Comparison of ENCODE assay signal across 8 cellular contexts in the genomic region with DNA sequence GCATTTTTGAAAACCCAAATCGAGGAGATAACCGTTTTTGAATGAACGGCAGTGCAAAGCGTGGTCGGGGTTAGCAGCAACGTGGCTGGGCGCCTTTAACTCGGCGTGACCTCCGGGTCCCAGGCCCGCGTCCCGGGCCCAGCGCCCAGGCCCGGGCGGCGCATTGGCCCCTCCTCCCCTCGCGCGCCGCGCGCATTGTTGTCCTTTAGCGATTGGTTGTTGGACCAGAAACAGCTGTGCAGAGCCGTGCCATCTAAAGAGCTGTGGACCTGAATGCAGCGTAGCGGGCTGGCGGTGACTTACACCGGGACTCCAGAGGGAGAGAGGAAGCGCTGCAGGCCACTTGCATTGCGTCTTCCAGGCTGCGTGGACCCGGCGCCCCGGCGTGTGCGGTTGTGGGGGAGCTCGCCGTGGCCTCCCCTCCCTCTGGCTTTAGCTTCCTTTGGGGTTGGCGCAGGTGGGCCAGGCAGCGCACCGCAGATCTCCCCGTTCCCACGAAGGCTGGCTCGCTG. TPM values are rescaled to one million over a fixed set of nuclear protein-coding genes. Genes with fewer than 3 reads are reported as not detected.
DNase-seq lines count a peak whose midpoint lies in the region; TF ChIP-seq lines count a peak whose summit lies in the region.

A gene with protein sequence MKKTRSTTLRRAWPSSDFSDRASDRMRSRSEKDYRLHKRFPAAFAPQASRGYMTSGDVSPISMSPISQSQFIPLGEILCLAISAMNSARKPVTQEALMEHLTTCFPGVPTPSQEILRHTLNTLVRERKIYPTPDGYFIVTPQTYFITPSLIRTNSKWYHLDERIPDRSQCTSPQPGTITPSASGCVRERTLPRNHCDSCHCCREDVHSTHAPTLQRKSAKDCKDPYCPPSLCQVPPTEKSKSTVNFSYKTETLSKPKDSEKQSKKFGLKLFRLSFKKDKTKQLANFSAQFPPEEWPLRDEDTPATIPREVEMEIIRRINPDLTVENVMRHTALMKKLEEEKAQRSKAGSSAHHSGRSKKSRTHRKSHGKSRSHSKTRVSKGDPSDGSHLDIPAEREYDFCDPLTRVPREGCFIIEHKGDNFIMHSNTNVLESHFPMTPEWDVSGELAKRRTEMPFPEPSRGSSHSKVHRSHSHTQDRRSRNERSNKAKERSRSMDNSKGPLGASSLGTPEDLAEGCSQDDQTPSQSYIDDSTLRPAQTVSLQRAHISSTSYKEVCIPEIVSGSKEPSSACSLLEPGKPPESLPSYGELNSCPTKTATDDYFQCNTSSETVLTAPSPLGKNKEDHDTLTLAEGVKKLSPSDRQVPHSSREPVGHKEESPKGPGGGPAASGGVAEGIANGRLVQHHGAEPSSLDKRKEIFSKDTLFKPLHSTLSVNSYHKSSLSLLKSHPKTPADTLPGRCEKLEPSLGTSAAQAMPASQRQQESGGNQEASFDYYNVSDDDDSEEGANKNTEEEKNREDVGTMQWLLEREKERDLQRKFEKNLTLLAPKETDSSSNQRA (N-terminal part only) (plus strand): TSS at position 227 of the 512 bp plus-strand sequence. CDS start 1,484 bp downstream, outside the sequence.

- H3K4me1 ChIP-seq in HUES64 (ENCODE audit: insufficient read depth, low read length), result peaks cover 24% of the 10 kb centered on the region; the same call in 1 of the 2 replicates
- no peaks in the 10 kb centered on the region for H3K4me1 ChIP-seq in mesendoderm (ENCODE audit: control insufficient read depth, low read depth, low read length)
- H3K4me1 ChIP-seq in testis, result peaks cover 4% of the 10 kb centered on the region

- H3K18ac ChIP-seq in mesendoderm (ENCODE audit: low read length), result peak within 1 kb of the TSS; percentile 53

- H4K5ac ChIP-seq in mesendoderm (ENCODE audit: low read length), result no peak within 1 kb of the TSS

- H2BK120ac ChIP-seq in mesendoderm (ENCODE audit: low read depth, low read length), result no peak within 1 kb of the TSS

- peaks cover 2% of the 10 kb centered on the region for H3K79me1 ChIP-seq in mesendoderm (ENCODE audit: low read length)

- intact Hi-C loops in testis (cut with DNase I; ENCODE audit: low total_unique reads), result no loop called here

- DNase-seq in AG20443 (ENCODE audit: low spot score) (peak; percentile 48), SKM-1 (lab: John Stamatoyannopoulos, UW; ENCODE audit: unreplicated experiment) (peak; percentile 29), epithelial cell of esophagus (ENCODE audit: low read depth) (peak; percentile 58), mesendoderm (peak; percentile 93), testis (peak; percentile 79), germinal center (ENCODE audit: low spot score) (no peak)
- DNase-seq in stimulated activated naive CD4-positive, alpha-beta T cell treated with Interleukin-2 at 50 U/mL for 16 hours (lab: John Stamatoyannopoulos, UW), result no peak

- H3K36me3 ChIP-seq in HUES64 (ENCODE audit: insufficient read depth, low read length) (no peaks in the 10 kb centered on the region), mesendoderm (ENCODE audit: control insufficient read depth, insufficient read depth, low read length) (no peaks in the 10 kb centered on the region), testis (ENCODE audit: low read depth, missing control alignments) (no peaks in the 10 kb centered on the region)

- H3K56ac ChIP-seq in mesendoderm (ENCODE audit: low read length), result peak within 1 kb of the TSS; percentile 97

- no peak within 1 kb of the TSS for H2AK5ac ChIP-seq in mesendoderm (ENCODE audit: low read length)

- WGBS in HUES64, result 1% methylated on average over 45 of the region's 45 CpGs
- no CpG with 5 or more reads among the region's 45 CpGs for WGBS in mesendoderm (ENCODE audit: extremely low coverage, insufficient coverage, low lambda C conversion rate)
- WGBS in testis, 2 donors, result 0 to 1% methylated on average over 15 to 43 of the region's 45 CpGs

- peak within 1 kb of the TSS; percentile 91 for H3K23ac ChIP-seq in mesendoderm (ENCODE audit: low read length)

- H3K9me3 ChIP-seq in HUES64 (ENCODE audit: insufficient read depth, low read depth, low read length) (0 out of 2 replicates have a peak, but pooled peaks cover 3% of the 10 kb centered on the region), testis (no peaks in the 10 kb centered on the region)

- H2BK15ac ChIP-seq in mesendoderm (replicated peaks; ENCODE audit: low read depth), result no peak within 1 kb of the TSS

- H3K27ac ChIP-seq in HUES64 (ENCODE audit: low read depth, low read length), result peak within 1 kb of the TSS; percentile 85
- H3K27ac ChIP-seq in mesendoderm (ENCODE audit: low read depth, low read length), result peak within 1 kb of the TSS; percentile 82
- peak within 1 kb of the TSS; percentile 48 to 67 for H3K27ac ChIP-seq in testis

- H3K4ac ChIP-seq in mesendoderm (ENCODE audit: low read depth, low read length), result no peak within 1 kb of the TSS

- H3K4me3 ChIP-seq in HUES64 (ENCODE audit: low read length), result peak within 1 kb of the TSS; percentile 72
- peak within 1 kb of the TSS; percentile 44 for H3K4me3 ChIP-seq in epithelial cell of esophagus (ENCODE audit: low read length)
- H3K4me3 ChIP-seq in mesendoderm (ENCODE audit: low read length), result peak within 1 kb of the TSS; percentile 57
- H3K4me3 ChIP-seq in testis, result peak within 1 kb of the TSS; percentile 67 to 74

- peaks cover 67% of the 10 kb centered on the region for H3K27me3 ChIP-seq in HUES64 (ENCODE audit: insufficient read depth, low read length)
- H3K27me3 ChIP-seq in mesendoderm (ENCODE audit: insufficient read depth, low read length, poor library complexity), result no peaks in the 10 kb centered on the region
- no peaks in the 10 kb centered on the region for H3K27me3 ChIP-seq in testis

- no peak for TF ChIP-seq POLR2A in testis (IDR thresholded peaks at IDR 0.05)

- H2BK5ac ChIP-seq in mesendoderm (ENCODE audit: low read length), result peak within 1 kb of the TSS; percentile 22

- no peak for TF ChIP-seq CTCF in epithelial cell of esophagus (IDR thresholded peaks at IDR 0.05; ENCODE audit: insufficient read depth, low read depth, low read length, missing control alignments)
- TF ChIP-seq CTCF in testis (IDR thresholded peaks at IDR 0.05), result no peak

- H3K79me2 ChIP-seq in mesendoderm (ENCODE audit: control insufficient read depth, insufficient read depth, low read length), result peaks cover 24% of the 10 kb centered on the region

- H3K4me2 ChIP-seq in mesendoderm (ENCODE audit: low read length), result peak within 1 kb of the TSS; percentile 84

- H4K8ac ChIP-seq in mesendoderm (ENCODE audit: low read depth, low read length), result no peak within 1 kb of the TSS

- H3K9ac ChIP-seq in HUES64 (ENCODE audit: low read depth, low read length), result peak within 1 kb of the TSS; percentile 83
- peak within 1 kb of the TSS; percentile 82 for H3K9ac ChIP-seq in mesendoderm (ENCODE audit: low read length)

RNA-seq across cellular contexts. Expression of the gene that starts here (rescaled TPM):
- 19.6 TPM for polyA plus RNA-seq in HUES64 (2013, experiment 1 of 2)
- polyA plus RNA-seq in HUES64 (2013, experiment 2 of 2), result 24.2 TPM
- polyA plus RNA-seq in mesendoderm (2013, experiment 1 of 2), result 28.6 TPM
- polyA plus RNA-seq in mesendoderm (2013, experiment 2 of 2), result 28.3 TPM
- total RNA-seq in testis, result 10 to 100 TPM; 15.2 to 17.7 TPM
- 5.8 TPM for polyA plus RNA-seq in testis (ENCODE audit: insufficient read depth, low read depth, low replicate concordance)

Comparison
In these comparisons a context has a peak if more than half of its experiments do, and no peak if none do; other contexts are left out.
1. DNase-seq: peak in AG20443 (single experiment), SKM-1 (single experiment), epithelial cell of esophagus (single experiment), mesendoderm (single experiment) and testis (single experiment); none in stimulated activated naive CD4-positive, alpha-beta T cell treated with Interleukin-2 at 50 U/mL for 16 hours (single experiment) and germinal center (single experiment).
2. Peak in every context shown above with its lines, with median percentiles within 50 percentile points of each other: H3K27ac ChIP-seq and H3K4me3 ChIP-seq.